1 cellular context compared by ENCODE assay signal in the genomic region with DNA sequence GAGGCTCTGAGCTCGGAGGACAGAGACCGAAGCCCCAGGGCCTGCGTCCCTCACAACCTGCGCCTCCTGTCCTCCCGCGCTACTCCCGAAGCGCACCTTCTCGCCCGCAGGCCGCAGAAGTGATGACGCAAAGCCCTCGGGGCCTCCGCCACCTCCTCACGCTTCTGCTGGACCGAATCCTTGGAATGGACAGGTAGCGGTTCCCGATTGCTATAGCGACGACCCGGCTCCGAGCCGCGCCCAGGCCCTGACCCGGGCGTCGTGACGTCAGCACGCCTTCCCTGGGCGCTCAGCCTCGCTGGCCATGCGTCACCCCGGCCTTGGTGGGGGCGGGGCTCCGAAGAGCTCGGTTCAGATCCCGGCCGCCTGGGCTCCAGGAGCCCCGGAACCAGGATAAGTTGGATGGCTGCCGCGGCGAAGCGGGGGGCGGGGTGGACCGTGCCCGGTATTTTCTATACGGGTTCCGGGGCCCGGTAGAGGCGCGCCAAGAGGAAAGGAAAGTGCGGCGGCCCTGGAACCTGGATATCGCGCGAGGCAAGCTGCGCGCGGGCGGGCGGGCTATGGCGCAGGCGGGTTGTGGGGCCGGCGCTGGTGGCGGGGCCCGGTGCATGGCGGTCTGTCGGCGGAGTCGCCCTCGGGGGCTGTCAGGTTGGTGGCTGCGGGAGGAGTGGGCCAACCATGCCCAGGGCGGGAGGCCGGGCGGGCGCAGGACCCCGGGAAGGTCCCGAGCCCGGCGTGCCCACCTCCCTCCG.
TF ChIP-seq lines count a peak whose summit lies in the region.

A gene (plus strand): TSS at position 542 of the 752 bp plus-strand sequence. CDS start 21,417 bp downstream, outside the sequence.

TF ChIP-seq in K562, 482 proteins besides CTCF, POLR2A, EP300 and RAD21 (continued from another document and continues in another):
- no peak for TF ChIP-seq POLR2B (IDR thresholded peaks at IDR 0.05; ENCODE audit: low read depth, partially characterized antibody)
- TF ChIP-seq KDM5B (IDR thresholded peaks at IDR 0.05; ENCODE audit: insufficient replicate concordance, low read depth, low read length), result peak; percentile 76
- TF ChIP-seq NR2C2 (CRISPR knock-in tag; IDR thresholded peaks at IDR 0.05), result peak; percentile 94
- TF ChIP-seq NR2C2 (tag; IDR thresholded peaks at IDR 0.05), result peak; percentile 99
- 0 out of 2 replicates have a peak, but pooled peaks have one; percentile 59 for TF ChIP-seq RHOXF2B (CRISPR knock-in tag; conservative IDR thresholded peaks at IDR 0.05)
- TF ChIP-seq, protein P1, sequence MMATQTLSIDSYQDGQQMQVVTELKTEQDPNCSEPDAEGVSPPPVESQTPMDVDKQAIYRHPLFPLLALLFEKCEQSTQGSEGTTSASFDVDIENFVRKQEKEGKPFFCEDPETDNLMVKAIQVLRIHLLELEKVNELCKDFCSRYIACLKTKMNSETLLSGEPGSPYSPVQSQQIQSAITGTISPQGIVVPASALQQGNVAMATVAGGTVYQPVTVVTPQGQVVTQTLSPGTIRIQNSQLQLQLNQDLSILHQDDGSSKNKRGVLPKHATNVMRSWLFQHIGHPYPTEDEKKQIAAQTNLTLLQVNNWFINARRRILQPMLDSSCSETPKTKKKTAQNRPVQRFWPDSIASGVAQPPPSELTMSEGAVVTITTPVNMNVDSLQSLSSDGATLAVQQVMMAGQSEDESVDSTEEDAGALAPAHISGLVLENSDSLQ (IDR thresholded peaks at IDR 0.05), result peak; percentile 57
- no peak for TF ChIP-seq ZNF696 (CRISPR knock-in tag; conservative IDR thresholded peaks at IDR 0.05)
- no peak for TF ChIP-seq THRAP3 (IDR thresholded peaks at IDR 0.05; ENCODE audit: borderline replicate concordance)
- TF ChIP-seq, protein P2, sequence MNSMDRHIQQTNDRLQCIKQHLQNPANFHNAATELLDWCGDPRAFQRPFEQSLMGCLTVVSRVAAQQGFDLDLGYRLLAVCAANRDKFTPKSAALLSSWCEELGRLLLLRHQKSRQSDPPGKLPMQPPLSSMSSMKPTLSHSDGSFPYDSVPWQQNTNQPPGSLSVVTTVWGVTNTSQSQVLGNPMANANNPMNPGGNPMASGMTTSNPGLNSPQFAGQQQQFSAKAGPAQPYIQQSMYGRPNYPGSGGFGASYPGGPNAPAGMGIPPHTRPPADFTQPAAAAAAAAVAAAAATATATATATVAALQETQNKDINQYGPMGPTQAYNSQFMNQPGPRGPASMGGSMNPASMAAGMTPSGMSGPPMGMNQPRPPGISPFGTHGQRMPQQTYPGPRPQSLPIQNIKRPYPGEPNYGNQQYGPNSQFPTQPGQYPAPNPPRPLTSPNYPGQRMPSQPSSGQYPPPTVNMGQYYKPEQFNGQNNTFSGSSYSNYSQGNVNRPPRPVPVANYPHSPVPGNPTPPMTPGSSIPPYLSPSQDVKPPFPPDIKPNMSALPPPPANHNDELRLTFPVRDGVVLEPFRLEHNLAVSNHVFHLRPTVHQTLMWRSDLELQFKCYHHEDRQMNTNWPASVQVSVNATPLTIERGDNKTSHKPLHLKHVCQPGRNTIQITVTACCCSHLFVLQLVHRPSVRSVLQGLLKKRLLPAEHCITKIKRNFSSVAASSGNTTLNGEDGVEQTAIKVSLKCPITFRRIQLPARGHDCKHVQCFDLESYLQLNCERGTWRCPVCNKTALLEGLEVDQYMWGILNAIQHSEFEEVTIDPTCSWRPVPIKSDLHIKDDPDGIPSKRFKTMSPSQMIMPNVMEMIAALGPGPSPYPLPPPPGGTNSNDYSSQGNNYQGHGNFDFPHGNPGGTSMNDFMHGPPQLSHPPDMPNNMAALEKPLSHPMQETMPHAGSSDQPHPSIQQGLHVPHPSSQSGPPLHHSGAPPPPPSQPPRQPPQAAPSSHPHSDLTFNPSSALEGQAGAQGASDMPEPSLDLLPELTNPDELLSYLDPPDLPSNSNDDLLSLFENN (IDR thresholded peaks at IDR 0.05; ENCODE audit: low read depth in 2 of 2, low read length in 2 of 2), result no peak
- no peak; the same call in 1 of the 2 replicates for TF ChIP-seq CBFA2T2 (conservative IDR thresholded peaks at IDR 0.05)
- TF ChIP-seq, protein P3, sequence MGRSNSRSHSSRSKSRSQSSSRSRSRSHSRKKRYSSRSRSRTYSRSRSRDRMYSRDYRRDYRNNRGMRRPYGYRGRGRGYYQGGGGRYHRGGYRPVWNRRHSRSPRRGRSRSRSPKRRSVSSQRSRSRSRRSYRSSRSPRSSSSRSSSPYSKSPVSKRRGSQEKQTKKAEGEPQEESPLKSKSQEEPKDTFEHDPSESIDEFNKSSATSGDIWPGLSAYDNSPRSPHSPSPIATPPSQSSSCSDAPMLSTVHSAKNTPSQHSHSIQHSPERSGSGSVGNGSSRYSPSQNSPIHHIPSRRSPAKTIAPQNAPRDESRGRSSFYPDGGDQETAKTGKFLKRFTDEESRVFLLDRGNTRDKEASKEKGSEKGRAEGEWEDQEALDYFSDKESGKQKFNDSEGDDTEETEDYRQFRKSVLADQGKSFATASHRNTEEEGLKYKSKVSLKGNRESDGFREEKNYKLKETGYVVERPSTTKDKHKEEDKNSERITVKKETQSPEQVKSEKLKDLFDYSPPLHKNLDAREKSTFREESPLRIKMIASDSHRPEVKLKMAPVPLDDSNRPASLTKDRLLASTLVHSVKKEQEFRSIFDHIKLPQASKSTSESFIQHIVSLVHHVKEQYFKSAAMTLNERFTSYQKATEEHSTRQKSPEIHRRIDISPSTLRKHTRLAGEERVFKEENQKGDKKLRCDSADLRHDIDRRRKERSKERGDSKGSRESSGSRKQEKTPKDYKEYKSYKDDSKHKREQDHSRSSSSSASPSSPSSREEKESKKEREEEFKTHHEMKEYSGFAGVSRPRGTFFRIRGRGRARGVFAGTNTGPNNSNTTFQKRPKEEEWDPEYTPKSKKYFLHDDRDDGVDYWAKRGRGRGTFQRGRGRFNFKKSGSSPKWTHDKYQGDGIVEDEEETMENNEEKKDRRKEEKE (IDR thresholded peaks at IDR 0.05; ENCODE audit: borderline replicate concordance in 1 of 2, control insufficient read depth in 1 of 2, low read depth in 2 of 2, low read length in 1 of 2), result no peak
- TF ChIP-seq ZC3H4 (CRISPR knock-in tag; IDR thresholded peaks at IDR 0.05; ENCODE audit: borderline replicate concordance), result no peak
- TF ChIP-seq ZBTB17 (CRISPR knock-in tag; IDR thresholded peaks at IDR 0.05), result no peak; the same call in none of the 2 replicates
- TF ChIP-seq, protein P4, sequence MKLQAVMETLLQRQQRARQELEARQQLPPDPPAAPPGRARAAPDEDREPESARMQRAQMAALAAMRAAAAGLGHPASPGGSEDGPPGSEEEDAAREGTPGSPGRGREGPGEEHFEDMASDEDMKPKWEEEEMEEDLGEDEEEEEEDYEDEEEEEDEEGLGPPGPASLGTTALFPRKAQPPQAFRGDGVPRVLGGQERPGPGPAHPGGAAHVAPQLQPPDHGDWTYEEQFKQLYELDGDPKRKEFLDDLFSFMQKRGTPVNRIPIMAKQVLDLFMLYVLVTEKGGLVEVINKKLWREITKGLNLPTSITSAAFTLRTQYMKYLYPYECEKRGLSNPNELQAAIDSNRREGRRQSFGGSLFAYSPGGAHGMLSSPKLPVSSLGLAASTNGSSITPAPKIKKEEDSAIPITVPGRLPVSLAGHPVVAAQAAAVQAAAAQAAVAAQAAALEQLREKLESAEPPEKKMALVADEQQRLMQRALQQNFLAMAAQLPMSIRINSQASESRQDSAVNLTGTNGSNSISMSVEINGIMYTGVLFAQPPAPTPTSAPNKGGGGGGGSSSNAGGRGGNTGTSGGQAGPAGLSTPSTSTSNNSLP (IDR thresholded peaks at IDR 0.05; ENCODE audit: borderline replicate concordance, low read depth, low read length), result peak; percentile 59; the same call in 1 of the 2 replicates
- no peak for TF ChIP-seq KDM1A (IDR thresholded peaks at IDR 0.05)
- TF ChIP-seq ZNF586 (CRISPR knock-in tag; conservative IDR thresholded peaks at IDR 0.05), result no peak
- no peak for TF ChIP-seq PPARD (CRISPR knock-in tag; IDR thresholded peaks at IDR 0.05)
- TF ChIP-seq, protein P5, sequence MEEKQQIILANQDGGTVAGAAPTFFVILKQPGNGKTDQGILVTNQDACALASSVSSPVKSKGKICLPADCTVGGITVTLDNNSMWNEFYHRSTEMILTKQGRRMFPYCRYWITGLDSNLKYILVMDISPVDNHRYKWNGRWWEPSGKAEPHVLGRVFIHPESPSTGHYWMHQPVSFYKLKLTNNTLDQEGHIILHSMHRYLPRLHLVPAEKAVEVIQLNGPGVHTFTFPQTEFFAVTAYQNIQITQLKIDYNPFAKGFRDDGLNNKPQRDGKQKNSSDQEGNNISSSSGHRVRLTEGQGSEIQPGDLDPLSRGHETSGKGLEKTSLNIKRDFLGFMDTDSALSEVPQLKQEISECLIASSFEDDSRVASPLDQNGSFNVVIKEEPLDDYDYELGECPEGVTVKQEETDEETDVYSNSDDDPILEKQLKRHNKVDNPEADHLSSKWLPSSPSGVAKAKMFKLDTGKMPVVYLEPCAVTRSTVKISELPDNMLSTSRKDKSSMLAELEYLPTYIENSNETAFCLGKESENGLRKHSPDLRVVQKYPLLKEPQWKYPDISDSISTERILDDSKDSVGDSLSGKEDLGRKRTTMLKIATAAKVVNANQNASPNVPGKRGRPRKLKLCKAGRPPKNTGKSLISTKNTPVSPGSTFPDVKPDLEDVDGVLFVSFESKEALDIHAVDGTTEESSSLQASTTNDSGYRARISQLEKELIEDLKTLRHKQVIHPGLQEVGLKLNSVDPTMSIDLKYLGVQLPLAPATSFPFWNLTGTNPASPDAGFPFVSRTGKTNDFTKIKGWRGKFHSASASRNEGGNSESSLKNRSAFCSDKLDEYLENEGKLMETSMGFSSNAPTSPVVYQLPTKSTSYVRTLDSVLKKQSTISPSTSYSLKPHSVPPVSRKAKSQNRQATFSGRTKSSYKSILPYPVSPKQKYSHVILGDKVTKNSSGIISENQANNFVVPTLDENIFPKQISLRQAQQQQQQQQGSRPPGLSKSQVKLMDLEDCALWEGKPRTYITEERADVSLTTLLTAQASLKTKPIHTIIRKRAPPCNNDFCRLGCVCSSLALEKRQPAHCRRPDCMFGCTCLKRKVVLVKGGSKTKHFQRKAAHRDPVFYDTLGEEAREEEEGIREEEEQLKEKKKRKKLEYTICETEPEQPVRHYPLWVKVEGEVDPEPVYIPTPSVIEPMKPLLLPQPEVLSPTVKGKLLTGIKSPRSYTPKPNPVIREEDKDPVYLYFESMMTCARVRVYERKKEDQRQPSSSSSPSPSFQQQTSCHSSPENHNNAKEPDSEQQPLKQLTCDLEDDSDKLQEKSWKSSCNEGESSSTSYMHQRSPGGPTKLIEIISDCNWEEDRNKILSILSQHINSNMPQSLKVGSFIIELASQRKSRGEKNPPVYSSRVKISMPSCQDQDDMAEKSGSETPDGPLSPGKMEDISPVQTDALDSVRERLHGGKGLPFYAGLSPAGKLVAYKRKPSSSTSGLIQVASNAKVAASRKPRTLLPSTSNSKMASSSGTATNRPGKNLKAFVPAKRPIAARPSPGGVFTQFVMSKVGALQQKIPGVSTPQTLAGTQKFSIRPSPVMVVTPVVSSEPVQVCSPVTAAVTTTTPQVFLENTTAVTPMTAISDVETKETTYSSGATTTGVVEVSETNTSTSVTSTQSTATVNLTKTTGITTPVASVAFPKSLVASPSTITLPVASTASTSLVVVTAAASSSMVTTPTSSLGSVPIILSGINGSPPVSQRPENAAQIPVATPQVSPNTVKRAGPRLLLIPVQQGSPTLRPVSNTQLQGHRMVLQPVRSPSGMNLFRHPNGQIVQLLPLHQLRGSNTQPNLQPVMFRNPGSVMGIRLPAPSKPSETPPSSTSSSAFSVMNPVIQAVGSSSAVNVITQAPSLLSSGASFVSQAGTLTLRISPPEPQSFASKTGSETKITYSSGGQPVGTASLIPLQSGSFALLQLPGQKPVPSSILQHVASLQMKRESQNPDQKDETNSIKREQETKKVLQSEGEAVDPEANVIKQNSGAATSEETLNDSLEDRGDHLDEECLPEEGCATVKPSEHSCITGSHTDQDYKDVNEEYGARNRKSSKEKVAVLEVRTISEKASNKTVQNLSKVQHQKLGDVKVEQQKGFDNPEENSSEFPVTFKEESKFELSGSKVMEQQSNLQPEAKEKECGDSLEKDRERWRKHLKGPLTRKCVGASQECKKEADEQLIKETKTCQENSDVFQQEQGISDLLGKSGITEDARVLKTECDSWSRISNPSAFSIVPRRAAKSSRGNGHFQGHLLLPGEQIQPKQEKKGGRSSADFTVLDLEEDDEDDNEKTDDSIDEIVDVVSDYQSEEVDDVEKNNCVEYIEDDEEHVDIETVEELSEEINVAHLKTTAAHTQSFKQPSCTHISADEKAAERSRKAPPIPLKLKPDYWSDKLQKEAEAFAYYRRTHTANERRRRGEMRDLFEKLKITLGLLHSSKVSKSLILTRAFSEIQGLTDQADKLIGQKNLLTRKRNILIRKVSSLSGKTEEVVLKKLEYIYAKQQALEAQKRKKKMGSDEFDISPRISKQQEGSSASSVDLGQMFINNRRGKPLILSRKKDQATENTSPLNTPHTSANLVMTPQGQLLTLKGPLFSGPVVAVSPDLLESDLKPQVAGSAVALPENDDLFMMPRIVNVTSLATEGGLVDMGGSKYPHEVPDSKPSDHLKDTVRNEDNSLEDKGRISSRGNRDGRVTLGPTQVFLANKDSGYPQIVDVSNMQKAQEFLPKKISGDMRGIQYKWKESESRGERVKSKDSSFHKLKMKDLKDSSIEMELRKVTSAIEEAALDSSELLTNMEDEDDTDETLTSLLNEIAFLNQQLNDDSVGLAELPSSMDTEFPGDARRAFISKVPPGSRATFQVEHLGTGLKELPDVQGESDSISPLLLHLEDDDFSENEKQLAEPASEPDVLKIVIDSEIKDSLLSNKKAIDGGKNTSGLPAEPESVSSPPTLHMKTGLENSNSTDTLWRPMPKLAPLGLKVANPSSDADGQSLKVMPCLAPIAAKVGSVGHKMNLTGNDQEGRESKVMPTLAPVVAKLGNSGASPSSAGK (IDR thresholded peaks at IDR 0.05), result no peak
- TF ChIP-seq, protein P6, sequence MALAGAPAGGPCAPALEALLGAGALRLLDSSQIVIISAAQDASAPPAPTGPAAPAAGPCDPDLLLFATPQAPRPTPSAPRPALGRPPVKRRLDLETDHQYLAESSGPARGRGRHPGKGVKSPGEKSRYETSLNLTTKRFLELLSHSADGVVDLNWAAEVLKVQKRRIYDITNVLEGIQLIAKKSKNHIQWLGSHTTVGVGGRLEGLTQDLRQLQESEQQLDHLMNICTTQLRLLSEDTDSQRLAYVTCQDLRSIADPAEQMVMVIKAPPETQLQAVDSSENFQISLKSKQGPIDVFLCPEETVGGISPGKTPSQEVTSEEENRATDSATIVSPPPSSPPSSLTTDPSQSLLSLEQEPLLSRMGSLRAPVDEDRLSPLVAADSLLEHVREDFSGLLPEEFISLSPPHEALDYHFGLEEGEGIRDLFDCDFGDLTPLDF (CRISPR knock-in tag; IDR thresholded peaks at IDR 0.05), result peak; percentile 96
- TF ChIP-seq ZNF174 (CRISPR knock-in tag; IDR thresholded peaks at IDR 0.05), result no peak
- TF ChIP-seq POLR2H (tag; IDR thresholded peaks at IDR 0.05; ENCODE audit: low read depth), result peak; percentile 68; the same call in 1 of the 2 replicates
- TF ChIP-seq MTA1 (IDR thresholded peaks at IDR 0.05; ENCODE audit: borderline replicate concordance), result no peak
- TF ChIP-seq, protein P7, sequence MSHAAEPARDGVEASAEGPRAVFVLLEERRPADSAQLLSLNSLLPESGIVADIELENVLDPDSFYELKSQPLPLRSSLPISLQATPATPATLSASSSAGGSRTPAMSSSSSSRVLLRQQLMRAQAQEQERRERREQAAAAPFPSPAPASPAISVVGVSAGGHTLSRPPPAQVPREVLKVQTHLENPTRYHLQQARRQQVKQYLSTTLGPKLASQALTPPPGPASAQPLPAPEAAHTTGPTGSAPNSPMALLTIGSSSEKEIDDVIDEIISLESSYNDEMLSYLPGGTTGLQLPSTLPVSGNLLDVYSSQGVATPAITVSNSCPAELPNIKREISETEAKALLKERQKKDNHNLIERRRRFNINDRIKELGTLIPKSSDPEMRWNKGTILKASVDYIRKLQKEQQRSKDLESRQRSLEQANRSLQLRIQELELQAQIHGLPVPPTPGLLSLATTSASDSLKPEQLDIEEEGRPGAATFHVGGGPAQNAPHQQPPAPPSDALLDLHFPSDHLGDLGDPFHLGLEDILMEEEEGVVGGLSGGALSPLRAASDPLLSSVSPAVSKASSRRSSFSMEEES (CRISPR knock-in tag; IDR thresholded peaks at IDR 0.05), result no peak
